In the genomic region with DNA sequence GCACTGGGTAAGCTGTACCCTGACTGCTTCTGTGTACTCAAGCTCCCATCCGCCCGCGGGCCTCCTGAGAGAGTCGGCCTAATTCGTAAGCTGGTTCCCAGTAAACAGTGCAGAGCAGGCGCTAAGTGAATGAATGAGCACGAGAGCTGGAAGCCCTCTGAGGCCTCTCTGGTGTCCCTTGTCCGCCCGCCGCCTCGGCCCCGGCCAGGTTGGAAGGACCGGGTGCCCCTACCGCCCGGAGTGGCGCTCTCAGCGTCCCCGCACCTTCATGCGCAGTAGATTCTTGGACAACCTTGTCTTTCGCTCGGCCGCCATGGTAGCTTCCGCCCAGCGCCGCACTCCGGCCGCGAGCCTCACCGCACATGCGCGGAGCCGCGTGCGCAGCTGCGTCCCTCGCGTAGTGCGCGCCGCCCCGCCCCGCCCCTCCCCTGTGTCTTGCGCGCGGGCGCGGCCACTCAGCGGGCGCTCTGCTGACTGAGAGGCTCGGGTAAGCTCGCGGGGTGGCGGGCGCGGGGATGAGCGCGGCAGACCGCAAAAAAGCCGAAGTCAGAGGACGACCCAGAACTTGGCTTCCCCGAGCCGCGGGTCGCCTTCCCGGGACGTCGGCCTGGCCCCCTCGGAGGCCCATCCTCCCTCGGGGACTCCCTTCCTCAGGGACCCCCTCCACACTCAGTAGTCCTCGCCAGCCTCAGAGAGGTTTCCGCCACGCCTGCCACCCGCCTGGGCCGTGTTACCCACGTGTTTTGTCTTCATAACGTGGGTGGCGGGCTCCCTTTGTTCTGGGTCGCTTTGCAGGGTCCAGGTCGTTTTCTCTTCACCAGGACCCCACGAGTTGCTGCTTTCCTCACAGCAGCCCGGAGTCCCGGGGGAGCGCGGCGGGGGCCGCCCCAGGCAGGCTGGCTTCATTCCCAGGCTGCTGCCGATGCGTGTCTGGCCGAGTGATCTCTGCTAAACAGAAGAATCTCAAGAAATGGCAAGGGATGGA, we compare ENCODE assay signal across 8 cellular contexts. TPM values are rescaled to one million over a fixed set of nuclear protein-coding genes. Genes with fewer than 3 reads are reported as not detected.
DNase-seq lines count a peak whose midpoint lies in the region; ATAC-seq, FAIRE-seq and TF ChIP-seq lines count a peak whose summit lies in the region.

MPHOSPH6 (minus strand) TSS at position 364 of the 985 bp plus-strand sequence; CDS start at position 315, 49 bp downstream.

- TF ChIP-seq CTCF in kidney (IDR thresholded peaks at IDR 0.05; ENCODE audit: borderline replicate concordance, extremely low read depth, insufficient read depth): no peak

- no peaks in the 10 kb centered on the region for H3K9me3 ChIP-seq in kidney (ENCODE audit: control insufficient read depth in 1 of 2, low read length in 2 of 2)

- no peak for FAIRE-seq in kidney (lab: Jason Lieb, UNC)

- ATAC-seq in GM18907 (IDR thresholded peaks at IDR 0.05; ENCODE audit: unreplicated experiment) (peak; percentile 95), HG03139 (IDR thresholded peaks at IDR 0.05; ENCODE audit: unreplicated experiment) (peak; percentile 94)

- peak within 1 kb of the TSS; percentile 72 to 73 for H3K4me3 ChIP-seq in kidney (ENCODE audit: low read length in 2 of 2)

- H3K9ac ChIP-seq in kidney (ENCODE audit: low read length in 2 of 2): peak within 1 kb of the TSS; percentile 59 to 70

- peaks cover 0 to 2% of the 10 kb centered on the region in 2 donors for H3K36me3 ChIP-seq in kidney (ENCODE audit: control insufficient read depth in 1 of 2, insufficient read depth in 2 of 2, low read length in 2 of 2)

- peak within 1 kb of the TSS; percentile 23 to 62 for H3K27ac ChIP-seq in kidney (ENCODE audit: low read depth in 2 of 2, low read length in 2 of 2)

- peak; percentile 97 for DNase-seq in AG08395 (ENCODE audit: low spot score)
- peak; percentile 53 for DNase-seq in NCI-H345 treated with DMSO at 0.1 percent for 48 hours (lab: John Stamatoyannopoulos, UW; ENCODE audit: unreplicated experiment)
- DNase-seq in activated CD4-positive, CD25-positive, alpha-beta regulatory T cell treated with anti-CD3 and anti-CD28 coated beads, Interleukin-2, amount 50 U/mL, for 72 hours: peak; percentile 87
- DNase-seq in cerebellar cortex (ENCODE audit: low spot score): peak; percentile 79
- DNase-seq in kidney: peak; percentile 97
- peak; percentile 84 to 91 for DNase-seq in stimulated activated CD4-positive, alpha-beta T cell treated with anti-CD3 and anti-CD28 coated beads, Interleukin-15, amount 100 ng/mL, for 1 hour (ENCODE audit: low read depth in 1 of 2, low spot score in 1 of 2)

- peaks cover 0 to 4% of the 10 kb centered on the region in 2 donors for H3K4me1 ChIP-seq in kidney (ENCODE audit: control insufficient read depth in 1 of 2, insufficient read depth in 1 of 2, low read depth in 1 of 2, low read length in 2 of 2)

- intact Hi-C loops in kidney (cut with DNase I): no loop called here

RNA-seq across cellular contexts. Expression of gene MPHOSPH6, which starts in this region (rescaled TPM):
- total RNA-seq in kidney: 22.7 TPM
- 28.2 TPM for polyA plus RNA-seq in kidney (ENCODE audit: insufficient read depth, low read depth, low replicate concordance)

Comparison
In these comparisons a context has a peak if more than half of its experiments do, and no peak if none do; other contexts are left out.
1. Peak in every context shown above with its lines: DNase-seq, ATAC-seq, H3K4me3 ChIP-seq and H3K27ac ChIP-seq.